27 cellular contexts compared by ENCODE assay signal in genomic region chr17:19486351-19487008, GRCh38. TPM values are rescaled to one million over a fixed set of nuclear protein-coding genes. Genes with fewer than 3 reads are reported as not detected.
DNase-seq lines count a peak whose midpoint lies in the region; ATAC-seq and TF ChIP-seq lines count a peak whose summit lies in the region.
"Had no signal": no experiment of that assay in that cellular context is flagged by ENCODE, and none has a peak within 500 bp of the region (broad histone marks: within the 10 kb centered on the region; RNA-seq: fewer than 3 reads in every experiment).

No MANE protein-coding gene starts in this region.

- H3K36me3 ChIP-seq in breast epithelium: no peaks in the 10 kb centered on the region
- H3K36me3 ChIP-seq in mammary epithelial cell (ENCODE audit: insufficient read depth, low read length): no peaks in the 10 kb centered on the region
- H3K36me3 ChIP-seq in uterus: no peaks in the 10 kb centered on the region
- H3K36me3 ChIP-seq in psoas muscle (ENCODE audit: insufficient read depth in 1 of 2, low read depth in 1 of 2): no peaks in the 10 kb centered on the region
- H3K36me3 ChIP-seq: adrenal gland, colonic mucosa, right lobe of liver had no signal

- H3K4me1 ChIP-seq in breast epithelium (peaks cover 0 to 13% of the 10 kb centered on the region in 2 donors), mammary epithelial cell (ENCODE audit: insufficient read depth, low read length) (peaks cover 22% of the 10 kb centered on the region), uterus (peaks cover 0 to 7% of the 10 kb centered on the region in 2 donors), psoas muscle (no peaks in the 10 kb centered on the region)
- H3K4me1 ChIP-seq: colonic mucosa, right lobe of liver had no signal

- H2AFZ ChIP-seq in mammary epithelial cell (ENCODE audit: low read depth, low read length): no peak overlapping the region

- no peaks in the 10 kb centered on the region for H3K27me3 ChIP-seq in breast epithelium
- no peaks in the 10 kb centered on the region for H3K27me3 ChIP-seq in mammary epithelial cell (ENCODE audit: insufficient read depth, low read length)
- no peaks in the 10 kb centered on the region for H3K27me3 ChIP-seq in uterus
- H3K27me3 ChIP-seq in psoas muscle (ENCODE audit: insufficient read depth in 3 of 3, low read length in 2 of 3): no peaks in the 10 kb centered on the region
- H3K27me3 ChIP-seq: adrenal gland, colonic mucosa, right lobe of liver had no signal

- H4K20me1 ChIP-seq in mammary epithelial cell (ENCODE audit: insufficient read depth, low read length): no peaks in the 10 kb centered on the region

- H3K9ac ChIP-seq in mammary epithelial cell (ENCODE audit: insufficient read depth, low read length): no peak overlapping the region

- H3K9me3 ChIP-seq in breast epithelium (no peaks in the 10 kb centered on the region), mammary epithelial cell (replicated peaks; ENCODE audit: insufficient read depth, low read length) (no peaks in the 10 kb centered on the region), uterus (no peaks in the 10 kb centered on the region), psoas muscle (no peaks in the 10 kb centered on the region)
- H3K9me3 ChIP-seq: adrenal gland, colonic mucosa, right lobe of liver had no signal

- 94% methylated on average over 13 of the region's 13 CpGs for WGBS in mammary epithelial cell (ENCODE audit: low coverage, missing lambda C conversion rate)
- 95 to 97% (median 96%) methylated on average over 13 of the region's 13 CpGs for WGBS in psoas muscle, 3 donors

- TF ChIP-seq POLR2A in breast epithelium (IDR thresholded peaks at IDR 0.05) (no peak), uterus (IDR thresholded peaks at IDR 0.05) (no peak)

- in situ Hi-C loops in mammary epithelial cell (cut with MboI; ENCODE audit: low sequenced_read_pairs in 2 of 2): no loop called here

- ATAC-seq in psoas muscle: no peak

- H3K27ac ChIP-seq in breast epithelium (peak overlapping the region; percentile 52 to 64), mammary epithelial cell (ENCODE audit: insufficient read depth, low read depth, low read length) (no peak overlapping the region), uterus (peak overlapping the region; percentile 58 to 70), psoas muscle (no peak overlapping the region)
- H3K27ac ChIP-seq: adrenal gland, colonic mucosa, right lobe of liver had no signal

- TF ChIP-seq CTCF in breast epithelium (IDR thresholded peaks at IDR 0.05) (no peak), mammary epithelial cell (conservative IDR thresholded peaks at IDR 0.05 in 1 of 2, IDR thresholded peaks at IDR 0.05 in 1 of 2; ENCODE audit: extremely low read depth in 1 of 2, insufficient read depth in 1 of 2, low read depth in 1 of 2, low read length in 2 of 2) (no peak), uterus (IDR thresholded peaks at IDR 0.05) (no peak), GM20000 (IDR thresholded peaks at IDR 0.05; ENCODE audit: extremely low read depth, missing control alignments) (no peak), psoas muscle (IDR thresholded peaks at IDR 0.05) (no peak)

- dilution Hi-C loops in mammary epithelial cell (cut with HindIII; ENCODE audit: low sequenced_read_pairs): no loop called here

- DNase-seq in breast epithelium (ENCODE audit: low spot score in 2 of 2) (peak in 1 of 2 donors; percentile 47), mammary epithelial cell (no peak), head of caudate nucleus (peak in 39 of 42 donors; percentile 29 to 92 (median 68)), nucleus accumbens (lab: John Stamatoyannopoulos, UW) (peak in 34 of 56 donors; percentile 18 to 84 (median 54)), uterus (no peak), NCI-H187 treated with DMSO at 0.1 percent for 48 hours (lab: John Stamatoyannopoulos, UW) (no peak), GM20000 (ENCODE audit: low spot score) (no peak), psoas muscle (no peak)
- DNase-seq: 8988T; activated CD4-positive, alpha-beta T cell treated with anti-CD3 and anti-CD28 coated beads for 48 hours; activated naive CD4-positive, alpha-beta T cell treated with anti-CD3 and anti-CD28 coated beads for 36 hours; activated T-cell treated with anti-CD3 and anti-CD28 coated beads, Interleukin-2, amount 50 U/mL, for 48 hours; adrenal gland; CD4-positive, alpha-beta memory T cell; colonic mucosa; effector memory CD4-positive, alpha-beta T cell; immature natural killer cell; left ventricle myocardium superior; NCI-H1092 treated with DMSO at 0.1 percent for 48 hours; NCI-H2081; NCI-H345; NCI-H748 treated with DMSO at 0.1 percent for 48 hours; right lobe of liver; SIG-M5; stimulated activated CD4-positive, alpha-beta T cell treated with anti-CD3 and anti-CD28 coated beads, Interleukin-15, amount 100 ng/mL, for 24 hours; stimulated activated naive CD4-positive, alpha-beta T cell had no signal

- BruUV-seq in mammary epithelial cell (replicated peaks; lab: Mats Ljungman, UMichigan): no TSS peak

- intact Hi-C loops in breast epithelium (cut with DNase I; ENCODE audit: low total_unique reads): no loop called here
- intact Hi-C loops in mammary epithelial cell (cut with micrococcal nuclease): no loop called here
- intact Hi-C loops in head of caudate nucleus (cut with DNase I): no loop called here
- intact Hi-C loops in uterus (cut with DNase I; ENCODE audit: low total_unique reads): no loop called here
- intact Hi-C loops in psoas muscle (cut with DNase I): no loop called here

- CTCF ChIA-PET in mammary epithelial cell (lab: Charles Lee; ENCODE audit: low non-redundant PET): interaction anchor here (0.8 kb wide), 1 partner anchor 159 kb away, joined by 3 read pairs; no protein-coding TSS in a partner anchor

- H3K79me2 ChIP-seq in mammary epithelial cell (ENCODE audit: insufficient read depth, low read length): no peaks in the 10 kb centered on the region

- no peak overlapping the region for H3K4me3 ChIP-seq in breast epithelium
- H3K4me3 ChIP-seq in mammary epithelial cell (replicated peaks in 1 of 3; ENCODE audit: insufficient read depth in 1 of 3, low read depth in 2 of 3, low read length in 3 of 3): no peak overlapping the region
- no peak overlapping the region for H3K4me3 ChIP-seq in uterus
- H3K4me3 ChIP-seq in psoas muscle: no peak overlapping the region
- H3K4me3 ChIP-seq: adrenal gland, colonic mucosa, right lobe of liver had no signal

- no peak overlapping the region for H3K4me2 ChIP-seq in mammary epithelial cell (ENCODE audit: insufficient read depth, low read depth, low read length)

RNA-seq across cellular contexts. Expression of gene SLC47A1, which starts 47.2 kb away (rescaled TPM):
- total RNA-seq in breast epithelium: 10 to 100 TPM in 1 of 3 donors, 1 to 10 TPM in 2; 3.8 to 22.1 (median 8.8) TPM
- 1 to 10 TPM in 1 of 2 donors, under 1 TPM in 1; 0.50 to 2.4 TPM for total RNA-seq in mammary epithelial cell
- 0.37 TPM for polyA plus RNA-seq in mammary epithelial cell
- polyA minus RNA-seq in mammary epithelial cell: not detected
- 10 to 100 TPM in 3 of 4 donors, 1 to 10 TPM in 1; 6.2 to 28.5 (median 18.4) TPM for total RNA-seq in uterus
- 10 to 100 TPM; 27.7 to 57.3 (median 42.8) TPM for total RNA-seq in psoas muscle
- 10 to 100 TPM; 13.0 to 29.1 (median 20.7) TPM for polyA plus RNA-seq in psoas muscle
- polyA plus RNA-seq: CD4-positive, alpha-beta memory T cell; neural cell had no signal

Comparison
In these comparisons a context has a peak if more than half of its experiments do, and no peak if none do; other contexts are left out.
1. H3K27ac ChIP-seq: peak in breast epithelium (2 of 2) and uterus (2 of 2); none in mammary epithelial cell (single experiment) and psoas muscle (single experiment).
2. DNase-seq: peak in head of caudate nucleus (39 of 42) and nucleus accumbens (34 of 56); none in mammary epithelial cell (single experiment), uterus (0 of 2), NCI-H187 treated with DMSO at 0.1 percent for 48 hours (single experiment), GM20000 (single experiment) and psoas muscle (0 of 2).